Comparison of ENCODE assay signal across 20 cellular contexts in the genomic region with DNA sequence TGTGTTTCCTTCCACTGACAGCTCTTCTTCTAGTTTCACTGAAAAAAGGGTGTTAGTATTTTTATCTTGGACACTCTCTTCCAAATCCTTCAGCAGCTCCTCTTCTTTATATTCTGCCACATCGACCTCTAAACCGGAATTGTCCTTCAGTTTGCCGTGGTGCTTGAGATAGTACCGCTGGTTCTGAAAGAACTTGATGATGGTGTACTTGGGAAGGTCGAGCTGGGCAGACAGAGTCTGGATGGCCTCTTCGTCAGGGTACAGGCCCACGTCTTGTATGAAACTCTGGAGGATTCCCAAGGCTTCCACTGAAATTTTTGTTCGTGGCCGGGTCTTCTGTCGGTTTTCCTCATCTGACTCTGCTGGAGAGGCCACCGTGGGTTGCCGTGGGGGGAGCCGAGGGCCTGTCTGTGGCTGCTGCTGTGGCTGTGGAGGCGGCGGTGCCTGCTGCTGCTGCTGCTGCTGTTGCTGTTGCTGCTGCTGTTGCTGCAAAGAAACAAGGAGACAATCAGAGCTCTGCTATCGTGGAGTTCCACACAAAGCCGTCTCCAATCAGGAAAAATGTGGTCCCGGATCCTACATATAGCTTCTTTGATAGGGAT.
A peak's percentile ranks its signal among the peaks of the same experiment; 100 is the strongest.
DNase-seq lines count a peak whose midpoint lies in the region; ATAC-seq, FAIRE-seq and TF ChIP-seq lines count a peak whose summit lies in the region.
"Had no signal": no experiment of that assay in that cellular context is flagged by ENCODE, and none has a peak within 500 bp of the region (broad histone marks: within the 10 kb centered on the region; RNA-seq: fewer than 3 reads in every experiment).

No MANE protein-coding gene starts in this region.

- no peak overlapping the region for H3K23ac ChIP-seq in H1 (ENCODE audit: insufficient read length)

- H3K18ac ChIP-seq in H1 (ENCODE audit: extremely low read depth, low read length), result peak overlapping the region; percentile 49; the same call in 1 of the 2 replicates

- no peak overlapping the region for H3K4me3 Mint-ChIP-seq in stimulated activated naive CD8-positive, alpha-beta T cell treated with anti-CD3 and anti-CD28 coated beads, Interleukin-15, Interleukin-2, amounts not matched to agents 100 ng/mL and 50 ng/mL, for 24 hours

- no peak overlapping the region for H3K14ac ChIP-seq in H1 (ENCODE audit: insufficient read length)

- H4K5ac ChIP-seq in H1 (ENCODE audit: insufficient read length, low read depth, low read length), result no peak overlapping the region

- H3K4me1 Mint-ChIP-seq in stimulated activated naive CD8-positive, alpha-beta T cell treated with anti-CD3 and anti-CD28 coated beads, Interleukin-15, Interleukin-2, amounts not matched to agents 100 ng/mL and 50 ng/mL, for 24 hours (ENCODE audit: low read depth), result peaks cover 40% of the 10 kb centered on the region

- H3K9me3 Mint-ChIP-seq in stimulated activated naive CD8-positive, alpha-beta T cell treated with anti-CD3 and anti-CD28 coated beads, Interleukin-15, Interleukin-2, amounts not matched to agents 100 ng/mL and 50 ng/mL, for 24 hours, result no peaks in the 10 kb centered on the region

- peak overlapping the region; percentile 14; the same call in 1 of the 2 replicates for H3K27ac ChIP-seq in H1 (ENCODE audit: low read depth, low read length)
- H3K27ac ChIP-seq: 22Rv1, coronary artery, GM23248, left ventricle myocardium inferior, PC-9, skin epidermis, upper lobe of right lung had no signal

- POLR2A ChIA-PET in H1 (lab: Charles Lee; ENCODE audit: partially characterized antibody), result interaction anchor here (0.7 kb wide), 1 partner anchor 14 kb away, joined by 4 read pairs; no protein-coding TSS in a partner anchor

- H4K91ac ChIP-seq in H1 (replicated peaks; ENCODE audit: insufficient read length, low read length), result no peak overlapping the region

- no peak overlapping the region for H2AFZ ChIP-seq in H1 (ENCODE audit: low read length)
- H2AFZ ChIP-seq: GM23248, PC-9 had no signal

- H3K4me3 ChIP-seq in H1 (ENCODE audit: extremely low read depth in 1 of 4, insufficient read depth in 2 of 4, low read depth in 3 of 4, low read length in 4 of 4), result no peak overlapping the region
- H3K4me3 ChIP-seq: coronary artery, GM23248, left ventricle myocardium inferior, PC-9, skin epidermis, upper lobe of right lung had no signal

- TF ChIP-seq POLR2A in H1 (IDR thresholded peaks at IDR 0.05; ENCODE audit: control extremely low read depth in 1 of 2, low read depth in 2 of 2, low read length in 2 of 2), result no peak

- WGBS in H1 (ENCODE audit: extremely low coverage in 1 of 2, insufficient coverage in 1 of 2, insufficient read length in 1 of 2, insufficient replicate concordance in 2 of 2, low coverage in 1 of 2, low lambda C conversion rate in 2 of 2, missing lambda C conversion rate in 1 of 2), 2 experiments, result 92% methylated on average over 16 of the region's 18 CpGs; no CpG with 5 or more reads in 1 of the 2 experiments

- H3K9ac ChIP-seq in H1 (replicated peaks in 1 of 4; ENCODE audit: extremely low read depth in 1 of 4, low read depth in 3 of 4, low read length in 3 of 4), result no peak overlapping the region
- H3K9ac ChIP-seq: GM23248 had no signal

- CTCF ChIA-PET in H1 (lab: Charles Lee; ENCODE audit: partially characterized antibody), result no interaction called here

- H3K4me1 ChIP-seq in H1 (replicated peaks in 1 of 4; ENCODE audit: control insufficient read depth in 3 of 4, insufficient read depth in 4 of 4, low read length in 3 of 4), result peaks cover 0 to 41% (median 4%) of the 10 kb centered on the region in 4 experiments; a peak in 5 of 7 replicates
- H3K4me1 ChIP-seq: left ventricle myocardium inferior, upper lobe of right lung had no signal

- H3K56ac ChIP-seq in H1 (replicated peaks; ENCODE audit: insufficient read length, low read depth, low read length), result no peak overlapping the region

- H2BK120ac ChIP-seq in H1 (replicated peaks; ENCODE audit: low read depth, low read length), result no peak overlapping the region

- no peak for TF ChIP-seq CTCF in H1 (IDR thresholded peaks at IDR 0.05; ENCODE audit: control extremely low read depth in 1 of 3, insufficient read depth in 1 of 3, low read depth in 1 of 3, low read length in 3 of 3)

- DNase-seq in NCI-H2227 (lab: John Stamatoyannopoulos, UW; ENCODE audit: unreplicated experiment), result peak; percentile 25
- no peak for DNase-seq in NCI-H2227 treated with DMSO at 0.1 percent for 48 hours (lab: John Stamatoyannopoulos, UW)
- DNase-seq in left cardiac atrium, result no peak
- DNase-seq in Right ventricle myocardium superior, result no peak
- DNase-seq in H1 (ENCODE audit: low read depth in 1 of 2, low spot score in 2 of 2), result no peak
- DNase-seq in NCI-H2107 (lab: John Stamatoyannopoulos, UW), result no peak
- DNase-seq: activated gamma-delta T cell treated with Interleukin-2 at 50 U/mL for 16 hours; GM23248; KBM-7; left ventricle myocardium inferior; midbrain; NCI-H345; PC-9; stimulated activated naive CD4-positive, alpha-beta T cell treated with Interleukin-2 at 50 U/mL for 16 hours; upper lobe of right lung had no signal

- ATAC-seq in left cardiac atrium (peak; percentile 35 to 57), Right ventricle myocardium superior (ENCODE audit: poor library complexity) (no peak), HG02588 (IDR thresholded peaks at IDR 0.05; ENCODE audit: unreplicated experiment) (no peak)
- ATAC-seq: upper lobe of right lung had no signal

- no peaks in the 10 kb centered on the region for H3K27me3 ChIP-seq in H1 (replicated peaks in 1 of 4; ENCODE audit: control insufficient read depth in 3 of 4, extremely low read depth in 1 of 4, insufficient read depth in 3 of 4, low read length in 3 of 4)
- H3K27me3 ChIP-seq: upper lobe of right lung had no signal

- no peaks in the 10 kb centered on the region for H4K20me1 ChIP-seq in H1 (replicated peaks in 1 of 2; ENCODE audit: control insufficient read depth in 1 of 2, insufficient read depth in 2 of 2, low read length in 2 of 2)

- no peak overlapping the region for H2AK5ac ChIP-seq in H1 (ENCODE audit: low read depth, low read length)

- intact Hi-C loops in left cardiac atrium (cut with DNase I) (no loop called here), Right ventricle myocardium superior (cut with DNase I) (no loop called here)

- peaks cover 2% of the 10 kb centered on the region; the same call in 1 of the 2 replicates for H3K79me1 ChIP-seq in H1 (ENCODE audit: low read depth, low read length)

- no peak overlapping the region for H2BK20ac ChIP-seq in H1 (ENCODE audit: low read length)

- no peak overlapping the region for H2BK5ac ChIP-seq in H1 (ENCODE audit: low read depth, low read length)

- no peaks in the 10 kb centered on the region for H3K23me2 ChIP-seq in H1 (ENCODE audit: low read depth, low read length)

- TF ChIP-seq RAD21 in H1 (IDR thresholded peaks at IDR 0.05 in 1 of 2, conservative IDR thresholded peaks at IDR 0.05 in 1 of 2; ENCODE audit: low read depth in 2 of 2, low read length in 2 of 2), result no peak

- H3K79me2 ChIP-seq in H1 (ENCODE audit: control insufficient read depth in 1 of 2, insufficient read depth in 2 of 2, low read length in 2 of 2), result no peaks in the 10 kb centered on the region

- no peaks in the 10 kb centered on the region for H3K9me3 ChIP-seq in H1 (ENCODE audit: insufficient read depth in 2 of 2, low read depth in 1 of 2, low read length in 1 of 2)
- H3K9me3 ChIP-seq: left ventricle myocardium inferior, upper lobe of right lung had no signal

- H3K36me3 ChIP-seq in H1 (ENCODE audit: control insufficient read depth in 2 of 4, insufficient read depth in 4 of 4, low read length in 3 of 4), result peaks cover 0 to 10% (median 0%) of the 10 kb centered on the region in 4 experiments; a peak in 1 of 8 replicates

- H3K27me3 Mint-ChIP-seq in stimulated activated naive CD8-positive, alpha-beta T cell treated with anti-CD3 and anti-CD28 coated beads, Interleukin-15, Interleukin-2, amounts not matched to agents 100 ng/mL and 50 ng/mL, for 24 hours, result no peaks in the 10 kb centered on the region

- no peak overlapping the region; a peak in 1 of 4 replicates for H3K4me2 ChIP-seq in H1 (ENCODE audit: insufficient read depth in 1 of 2, low read depth in 2 of 2, low read length in 2 of 2)
- H3K4me2 ChIP-seq: PC-9 had no signal

- peak overlapping the region; percentile 15; the same call in 1 of the 2 replicates for H4K8ac ChIP-seq in H1 (ENCODE audit: extremely low read depth, insufficient read depth, low read length)

- H3K36me3 Mint-ChIP-seq in stimulated activated naive CD8-positive, alpha-beta T cell treated with anti-CD3 and anti-CD28 coated beads, Interleukin-15, Interleukin-2, amounts not matched to agents 100 ng/mL and 50 ng/mL, for 24 hours (ENCODE audit: low read depth), result peaks cover 62% of the 10 kb centered on the region

- peak overlapping the region; percentile 77; the same call in 1 of the 2 replicates for H2BK12ac ChIP-seq in H1 (ENCODE audit: low read depth, low read length)

- no peak for FAIRE-seq in H1 (lab: Jason Lieb, UNC)

- TF ChIP-seq EP300 in H1 (IDR thresholded peaks at IDR 0.05; ENCODE audit: borderline replicate concordance in 1 of 2, low read depth in 2 of 2, low read length in 2 of 2), result no peak

- H2BK15ac ChIP-seq in H1 (ENCODE audit: low read length), result no peak overlapping the region

- H3K4ac ChIP-seq in H1 (replicated peaks; ENCODE audit: insufficient read length, low read depth, low read length), result no peak overlapping the region

- peak overlapping the region; percentile 53 for H3K27ac Mint-ChIP-seq in stimulated activated naive CD8-positive, alpha-beta T cell treated with anti-CD3 and anti-CD28 coated beads, Interleukin-15, Interleukin-2, amounts not matched to agents 100 ng/mL and 50 ng/mL, for 24 hours

TF ChIP-seq in H1, 55 proteins besides CTCF, POLR2A, EP300 and RAD21 (continues in another document):
- no peak for TF ChIP-seq HDAC2 (IDR thresholded peaks at IDR 0.05; ENCODE audit: borderline replicate concordance in 1 of 2, low read depth in 2 of 2, low read length in 2 of 2)
- TF ChIP-seq KDM4A (IDR thresholded peaks at IDR 0.05; ENCODE audit: low read depth, low read length, severe bottlenecking), result no peak
- no peak for TF ChIP-seq POLR2AphosphoS5 (IDR thresholded peaks at IDR 0.05; ENCODE audit: low read depth, low read length)
- TF ChIP-seq, protein P1, sequence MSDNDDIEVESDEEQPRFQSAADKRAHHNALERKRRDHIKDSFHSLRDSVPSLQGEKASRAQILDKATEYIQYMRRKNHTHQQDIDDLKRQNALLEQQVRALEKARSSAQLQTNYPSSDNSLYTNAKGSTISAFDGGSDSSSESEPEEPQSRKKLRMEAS (IDR thresholded peaks at IDR 0.05), result no peak
- no peak for TF ChIP-seq SP2 (IDR thresholded peaks at IDR 0.05; ENCODE audit: low read length)
- no peak for TF ChIP-seq RFX5 (IDR thresholded peaks at IDR 0.05; ENCODE audit: borderline replicate concordance, low read depth, low read length)
- no peak for TF ChIP-seq YY1 (IDR thresholded peaks at IDR 0.05; ENCODE audit: low read depth, low read length)
- no peak for TF ChIP-seq EGR1 (IDR thresholded peaks at IDR 0.05; ENCODE audit: borderline replicate concordance, low read depth, low read length)
- no peak for TF ChIP-seq TEAD4 (IDR thresholded peaks at IDR 0.05; ENCODE audit: low read depth, low read length)
- no peak for TF ChIP-seq CTBP2 (IDR thresholded peaks at IDR 0.05; ENCODE audit: borderline replicate concordance, insufficient read depth, insufficient read length, low read length)
- TF ChIP-seq GTF2F1 (IDR thresholded peaks at IDR 0.05; ENCODE audit: borderline replicate concordance, low read depth, low read length), result no peak

Comparison
In these comparisons a context has a peak if more than half of its experiments do, and no peak if none do; other contexts are left out.
1. ATAC-seq: peak in left cardiac atrium (2 of 2); none in Right ventricle myocardium superior (single experiment) and HG02588 (single experiment).